Comparison of ENCODE assay signal across 19 cellular contexts in genomic region chr20:48674461-48674860, GRCh38.
A peak's percentile ranks its signal among the peaks of the same experiment; 100 is the strongest.
DNase-seq lines count a peak whose midpoint lies in the region; ATAC-seq, FAIRE-seq and TF ChIP-seq lines count a peak whose summit lies in the region.
"Had no signal": no experiment of that assay in that cellular context is flagged by ENCODE, and none has a peak within 500 bp of the region (broad histone marks: within the 10 kb centered on the region; RNA-seq: fewer than 3 reads in every experiment).

No MANE protein-coding gene starts in this region.

- no peaks in the 10 kb centered on the region for H3K4me1 Mint-ChIP-seq in activated naive CD8-positive, alpha-beta T cell (ENCODE audit: low read depth)
- H3K4me1 Mint-ChIP-seq in activated naive CD8-positive, alpha-beta T cell treated with anti-CD3 and anti-CD28 coated beads, Interleukin-2, amount 50 U/mL, for 24 hours: no peaks in the 10 kb centered on the region
- peaks cover 33% of the 10 kb centered on the region for H3K4me1 Mint-ChIP-seq in stimulated activated effector memory CD8-positive, alpha-beta T cell treated with anti-CD3 and anti-CD28 coated beads, Interleukin-12 subunit alpha, Interleukin-12 subunit beta, amount 100 ng/mL, for 72 hours

- no peak overlapping the region for H3K4me3 Mint-ChIP-seq in activated naive CD8-positive, alpha-beta T cell
- H3K4me3 Mint-ChIP-seq in activated naive CD8-positive, alpha-beta T cell treated with anti-CD3 and anti-CD28 coated beads, Interleukin-2, amount 50 U/mL, for 24 hours: no peak overlapping the region
- H3K4me3 Mint-ChIP-seq in stimulated activated effector memory CD8-positive, alpha-beta T cell treated with anti-CD3 and anti-CD28 coated beads, Interleukin-12 subunit alpha, Interleukin-12 subunit beta, amount 100 ng/mL, for 72 hours: no peak overlapping the region
- H3K4me3 Mint-ChIP-seq: CD4-positive, alpha-beta memory T cell had no signal

- H3K27ac ChIP-seq in K562 (ENCODE audit: extremely low read depth, low read depth, low read length) (no peak overlapping the region), neutrophil (peak overlapping the region; percentile 26)
- H3K27ac ChIP-seq: GM23248 had no signal

- BruUV-seq in K562 (replicated peaks; lab: Mats Ljungman, UMichigan): no TSS peak

- H3K27me3 Mint-ChIP-seq in activated naive CD8-positive, alpha-beta T cell: no peaks in the 10 kb centered on the region
- H3K27me3 Mint-ChIP-seq in activated naive CD8-positive, alpha-beta T cell treated with anti-CD3 and anti-CD28 coated beads, Interleukin-2, amount 50 U/mL, for 24 hours: no peaks in the 10 kb centered on the region
- H3K27me3 Mint-ChIP-seq: CD4-positive, alpha-beta memory T cell had no signal

- H2AFZ ChIP-seq in K562 (ENCODE audit: low read depth, low read length): no peak overlapping the region
- H2AFZ ChIP-seq: GM23248 had no signal

- 29% methylated on average over 3 of the region's 3 CpGs for WGBS in K562 (ENCODE audit: insufficient coverage, low coverage, missing lambda C conversion rate)

- CTCF ChIA-PET in K562 (lab: Yijun Ruan, JAX; ENCODE audit: low intra/inter-chr PET ratio): no interaction called here

- H4K20me1 ChIP-seq in K562 (replicated peaks; ENCODE audit: control insufficient read depth, insufficient read depth, low read length): 0 out of 2 replicates have a peak, but pooled peaks cover 2% of the 10 kb centered on the region

- POLR2A ChIA-PET in K562 (lab: Yijun Ruan, JAX): no interaction called here

- no peak for TF ChIP-seq POLR2A in K562 (conservative IDR thresholded peaks at IDR 0.05)

- no peak overlapping the region for H3K9ac ChIP-seq in K562 (ENCODE audit: insufficient read depth in 1 of 2, low read depth in 2 of 2, low read length in 2 of 2)
- H3K9ac ChIP-seq: GM23248 had no signal

- H3K4me1 ChIP-seq in K562 (replicated peaks in 1 of 2; ENCODE audit: control insufficient read depth in 2 of 2, insufficient read depth in 2 of 2, low read length in 2 of 2) (peaks cover 3 to 6% of the 10 kb centered on the region in 2 experiments), neutrophil (ENCODE audit: control insufficient read depth in 1 of 2, insufficient read depth in 1 of 2, low read depth in 1 of 2, low read length in 1 of 2) (peaks cover 35 to 41% of the 10 kb centered on the region in 2 experiments)
- H3K4me1 ChIP-seq: Caco-2 had no signal

- intact Hi-C loops in K562 (cut with micrococcal nuclease): no loop called here

- ATAC-seq in activated naive CD8-positive, alpha-beta T cell treated with anti-CD3 and anti-CD28 coated beads, Interleukin-2, amount 50 U/mL, for 24 hours: no peak
- ATAC-seq in K562: no peak
- no peak for ATAC-seq in stimulated activated effector memory CD8-positive, alpha-beta T cell treated with anti-CD3 and anti-CD28 coated beads, Interleukin-12 subunit alpha, Interleukin-12 subunit beta, amount 100 ng/mL, for 72 hours
- ATAC-seq: GM12878 had no signal

- H3K79me2 ChIP-seq in K562 (ENCODE audit: control insufficient read depth, insufficient read depth, low read length): no peaks in the 10 kb centered on the region

- TF ChIP-seq CTCF in K562 (IDR thresholded peaks at IDR 0.05 in 2 of 3, conservative IDR thresholded peaks at IDR 0.05 in 1 of 3; ENCODE audit: insufficient read depth in 2 of 3, low read depth in 1 of 3, low read length in 3 of 3) (no peak), neutrophil (IDR thresholded peaks at IDR 0.05) (no peak)

- TF ChIP-seq RAD21 in K562 (CRISPR knock-in tag; conservative IDR thresholded peaks at IDR 0.05 in 1 of 2, IDR thresholded peaks at IDR 0.05 in 1 of 2): no peak

- H3K4me3 ChIP-seq in K562 (no peak overlapping the region), neutrophil (ENCODE audit: low read depth in 1 of 2, low read length in 1 of 2) (no peak overlapping the region)
- H3K4me3 ChIP-seq: GM12878, GM23248 had no signal

- peak; percentile 19 for FAIRE-seq in K562 (lab: Jason Lieb, UNC)
- FAIRE-seq: GM19239, H1 had no signal

- no peak overlapping the region for H3K4me2 ChIP-seq in K562 (ENCODE audit: insufficient read depth, low read length)

- in situ Hi-C loops in K562 (cut with MboI): no loop called here

- H3K36me3 Mint-ChIP-seq in activated naive CD8-positive, alpha-beta T cell: peaks cover 16% of the 10 kb centered on the region
- peaks cover 61% of the 10 kb centered on the region for H3K36me3 Mint-ChIP-seq in activated naive CD8-positive, alpha-beta T cell treated with anti-CD3 and anti-CD28 coated beads, Interleukin-2, amount 50 U/mL, for 24 hours (ENCODE audit: low read depth)
- H3K36me3 Mint-ChIP-seq in stimulated activated effector memory CD8-positive, alpha-beta T cell treated with anti-CD3 and anti-CD28 coated beads, Interleukin-12 subunit alpha, Interleukin-12 subunit beta, amount 100 ng/mL, for 72 hours: peaks cover 50% of the 10 kb centered on the region

- H3K9me3 Mint-ChIP-seq in activated naive CD8-positive, alpha-beta T cell (ENCODE audit: low read depth): no peaks in the 10 kb centered on the region
- no peaks in the 10 kb centered on the region for H3K9me3 Mint-ChIP-seq in activated naive CD8-positive, alpha-beta T cell treated with anti-CD3 and anti-CD28 coated beads, Interleukin-2, amount 50 U/mL, for 24 hours
- H3K9me3 Mint-ChIP-seq in stimulated activated effector memory CD8-positive, alpha-beta T cell treated with anti-CD3 and anti-CD28 coated beads, Interleukin-12 subunit alpha, Interleukin-12 subunit beta, amount 100 ng/mL, for 72 hours: no peaks in the 10 kb centered on the region

- DNase-seq in activated naive CD8-positive, alpha-beta T cell treated with anti-CD3 and anti-CD28 coated beads, Interleukin-2, amount 50 U/mL, for 24 hours: no peak
- no peak for DNase-seq in K562 (ENCODE audit: extremely low read depth in 1 of 4, low spot score in 3 of 4)
- DNase-seq in stimulated activated effector memory CD8-positive, alpha-beta T cell treated with anti-CD3 and anti-CD28 coated beads, Interleukin-12 subunit alpha, Interleukin-12 subunit beta, amount 100 ng/mL, for 72 hours (ENCODE audit: low spot score in 2 of 2): no peak
- DNase-seq in COR-L47 (lab: John Stamatoyannopoulos, UW): no peak
- DNase-seq in DMS114 treated with DMSO at 0.1 percent for 48 hours (lab: John Stamatoyannopoulos, UW; ENCODE audit: unreplicated experiment): no peak
- DNase-seq: C1 segment of cervical spinal cord; Caco-2; CD4-positive, alpha-beta memory T cell; DMS79; EL; GDM1; GM23248; H7; HCEC 1CT had no signal

- H3K9me1 ChIP-seq in K562 (ENCODE audit: control insufficient read depth, insufficient read depth, low read length): no peaks in the 10 kb centered on the region

- H3K36me3 ChIP-seq in K562 (ENCODE audit: control insufficient read depth, insufficient read depth, low read length) (peaks cover 2% of the 10 kb centered on the region; the same call in 1 of the 3 replicates), neutrophil (peaks cover 100% of the 10 kb centered on the region)

- H3K9me3 ChIP-seq in K562 (replicated peaks; ENCODE audit: control insufficient read depth, insufficient read depth, low read depth, low read length) (no peaks in the 10 kb centered on the region), neutrophil (no peaks in the 10 kb centered on the region)
- H3K9me3 ChIP-seq: Caco-2 had no signal

- TF ChIP-seq EP300 in K562 (IDR thresholded peaks at IDR 0.05; ENCODE audit: low read length): no peak

- peak overlapping the region; percentile 10 for H3K27ac Mint-ChIP-seq in activated naive CD8-positive, alpha-beta T cell
- no peak overlapping the region for H3K27ac Mint-ChIP-seq in activated naive CD8-positive, alpha-beta T cell treated with anti-CD3 and anti-CD28 coated beads, Interleukin-2, amount 50 U/mL, for 24 hours
- H3K27ac Mint-ChIP-seq in stimulated activated effector memory CD8-positive, alpha-beta T cell treated with anti-CD3 and anti-CD28 coated beads, Interleukin-12 subunit alpha, Interleukin-12 subunit beta, amount 100 ng/mL, for 72 hours: peak overlapping the region; percentile 93

- H3K27me3 ChIP-seq in K562 (ENCODE audit: control insufficient read depth in 2 of 2, insufficient read depth in 2 of 2, low read length in 2 of 2): peaks cover 0 to 22% of the 10 kb centered on the region in 2 experiments; a peak in 2 of 5 replicates
- H3K27me3 ChIP-seq in neutrophil: no peaks in the 10 kb centered on the region

TF ChIP-seq in K562, 482 proteins besides CTCF, POLR2A, EP300 and RAD21:
- TF ChIP-seq U2AF2 (optimal IDR thresholded peaks at IDR 0.05; ENCODE audit: low read depth, low read length): no peak
- TF ChIP-seq RBM25 (IDR thresholded peaks at IDR 0.05; ENCODE audit: low read depth, low read length, severe bottlenecking): peak; percentile 45
- no peak for TF ChIP-seq RCOR1 (IDR thresholded peaks at IDR 0.05; ENCODE audit: borderline replicate concordance in 1 of 2, low read depth in 2 of 2, low read length in 2 of 2)
- peak; percentile 58 for TF ChIP-seq ZFP36 (IDR thresholded peaks at IDR 0.05; ENCODE audit: low read depth, low read length, partially characterized antibody)
- TF ChIP-seq ZNF511 (CRISPR knock-in tag; IDR thresholded peaks at IDR 0.05): no peak
- TF ChIP-seq CHD1 (IDR thresholded peaks at IDR 0.05; ENCODE audit: low read length): no peak
- no peak for TF ChIP-seq IRF2 (CRISPR knock-in tag; IDR thresholded peaks at IDR 0.05)
